ENCODE assay signal across 1 cellular context in genomic region chr22:30277547-30278344, GRCh38.
A peak's percentile ranks its signal among the peaks of the same experiment; 100 is the strongest.
TF ChIP-seq lines count a peak whose summit lies in the region.

No MANE protein-coding gene starts in this region.

TF ChIP-seq in K562, 482 proteins besides CTCF, POLR2A, EP300 and RAD21:
- no peak for TF ChIP-seq ZBTB26 (CRISPR knock-in tag; IDR thresholded peaks at IDR 0.05)
- TF ChIP-seq ZNF740 (CRISPR knock-in tag; IDR thresholded peaks at IDR 0.05), result 0 out of 2 replicates have a peak, but pooled peaks have one; percentile 19
- TF ChIP-seq ZNF740 (tag; IDR thresholded peaks at IDR 0.05), result no peak
- TF ChIP-seq SPI1 (IDR thresholded peaks at IDR 0.05; ENCODE audit: borderline replicate concordance, low read depth, low read length), result peak; percentile 16; the same call in 1 of the 2 replicates
